ENCODE assay signal across 9 cellular contexts in the genomic region with DNA sequence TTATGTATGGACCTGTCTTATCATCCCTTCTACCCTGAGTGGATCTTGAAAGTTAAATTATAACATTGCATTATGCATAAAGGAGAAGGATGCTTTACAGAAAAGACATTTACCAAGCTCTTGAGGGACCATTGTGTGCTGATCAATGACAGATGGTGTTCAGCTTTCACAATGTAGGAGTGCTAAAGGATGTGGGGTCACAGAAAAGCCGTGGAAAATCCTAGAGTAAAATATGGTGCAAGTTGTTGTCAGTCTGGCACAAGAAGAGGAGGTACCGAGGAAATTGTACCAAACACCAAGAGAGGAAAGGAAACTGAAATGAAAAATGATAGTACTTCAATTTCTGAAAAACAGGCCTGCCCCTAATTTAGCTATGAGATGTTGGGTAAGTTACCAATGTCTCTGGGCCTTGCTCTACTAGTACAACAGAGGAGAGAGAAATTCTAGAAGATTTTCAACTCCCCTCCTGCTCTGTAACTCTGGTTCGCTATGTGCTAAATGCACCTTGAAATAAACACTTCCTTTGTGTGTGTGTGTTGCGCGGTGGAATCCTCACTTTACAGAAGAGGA.
DNase-seq lines count a peak whose midpoint lies in the region; ATAC-seq and TF ChIP-seq lines count a peak whose summit lies in the region.
"Had no signal": no experiment of that assay in that cellular context is flagged by ENCODE, and none has a peak within 500 bp of the region (broad histone marks: within the 10 kb centered on the region; RNA-seq: fewer than 3 reads in every experiment).

No MANE protein-coding gene starts in this region.

- no peaks in the 10 kb centered on the region for H3K9me3 Mint-ChIP-seq in activated T-helper 2 cell treated with anti-CD3 and anti-CD28 coated beads, Interferon-gamma antibody, Interleukin-2, Interleukin-4, amounts not matched to agents 10 μg/mL and 5 μg/mL and 100 μg/mL, durations not matched to agents 14 hours and 24 hours and 36 hours
- no peaks in the 10 kb centered on the region for H3K9me3 Mint-ChIP-seq in stimulated activated naive CD8-positive, alpha-beta T cell treated with anti-CD3 and anti-CD28 coated beads, Interleukin-15, amount 100 ng/mL, for 72 hours

- peak overlapping the region; percentile 69 for H3K27ac Mint-ChIP-seq in activated T-helper 2 cell treated with anti-CD3 and anti-CD28 coated beads, Interferon-gamma antibody, Interleukin-2, Interleukin-4, amounts not matched to agents 10 μg/mL and 5 μg/mL and 100 μg/mL, durations not matched to agents 14 hours and 24 hours and 36 hours
- peak overlapping the region; percentile 75 for H3K27ac Mint-ChIP-seq in stimulated activated naive CD8-positive, alpha-beta T cell treated with anti-CD3 and anti-CD28 coated beads, Interleukin-15, amount 100 ng/mL, for 72 hours

- no peak for TF ChIP-seq POLR2A in heart left ventricle (IDR thresholded peaks at IDR 0.05)

- H3K9me3 ChIP-seq in heart left ventricle = no peaks in the 10 kb centered on the region

- ATAC-seq in Right ventricle myocardium superior (ENCODE audit: poor library complexity) (peak; percentile 4), heart left ventricle (no peak), HG02759 (IDR thresholded peaks at IDR 0.05; ENCODE audit: unreplicated experiment) (peak; percentile 54)
- peak; percentile 48 for ATAC-seq in stimulated activated naive CD8-positive, alpha-beta T cell treated with anti-CD3 and anti-CD28 coated beads, Interleukin-15, amount 100 ng/mL, for 72 hours

- H3K4me3 ChIP-seq in heart left ventricle = no peak overlapping the region

- 66 to 78% (median 76%) methylated on average over 5 of the region's 5 CpGs for WGBS in heart left ventricle, 4 donors

- H3K27me3 Mint-ChIP-seq in activated T-helper 2 cell treated with anti-CD3 and anti-CD28 coated beads, Interferon-gamma antibody, Interleukin-2, Interleukin-4, amounts not matched to agents 10 μg/mL and 5 μg/mL and 100 μg/mL, durations not matched to agents 14 hours and 24 hours and 36 hours (ENCODE audit: low read depth) = peaks cover 1% of the 10 kb centered on the region
- no peaks in the 10 kb centered on the region for H3K27me3 Mint-ChIP-seq in stimulated activated naive CD8-positive, alpha-beta T cell treated with anti-CD3 and anti-CD28 coated beads, Interleukin-15, amount 100 ng/mL, for 72 hours

- H3K36me3 Mint-ChIP-seq in activated T-helper 2 cell treated with anti-CD3 and anti-CD28 coated beads, Interferon-gamma antibody, Interleukin-2, Interleukin-4, amounts not matched to agents 10 μg/mL and 5 μg/mL and 100 μg/mL, durations not matched to agents 14 hours and 24 hours and 36 hours (ENCODE audit: low read depth) = peaks cover 3% of the 10 kb centered on the region

- peak overlapping the region; percentile 14 for H3K4me3 Mint-ChIP-seq in activated T-helper 2 cell treated with anti-CD3 and anti-CD28 coated beads, Interferon-gamma antibody, Interleukin-2, Interleukin-4, amounts not matched to agents 10 μg/mL and 5 μg/mL and 100 μg/mL, durations not matched to agents 14 hours and 24 hours and 36 hours (ENCODE audit: low read depth)
- H3K4me3 Mint-ChIP-seq in stimulated activated naive CD8-positive, alpha-beta T cell treated with anti-CD3 and anti-CD28 coated beads, Interleukin-15, amount 100 ng/mL, for 72 hours = peak overlapping the region; percentile 2 to 22

- TF ChIP-seq CTCF in heart left ventricle (IDR thresholded peaks at IDR 0.05) = no peak

- intact Hi-C loops in Right ventricle myocardium superior (cut with DNase I) (loop anchor here (10.0 kb wide), 1 partner anchor 78 kb away; a partner anchor contains a TSS), heart left ventricle (cut with DNase I) (loop anchor here in 7 of 10 donors (5.0 to 10.0 kb wide), 5 partner anchors 52 to 171 kb away; a partner anchor contains a TSS)
- intact Hi-C loops in activated T-helper 2 cell treated with anti-CD3 and anti-CD28 coated beads, Interferon-gamma antibody, Interleukin-2, Interleukin-4, amounts not matched to agents 10 μg/mL and 5 μg/mL and 100 μg/mL, durations not matched to agents 14 hours and 24 hours and 36 hours (cut with micrococcal nuclease) = no loop called here

- H3K4me1 ChIP-seq in heart left ventricle = peaks cover 3 to 59% (median 28%) of the 10 kb centered on the region in 12 donors

- no peaks in the 10 kb centered on the region for H3K36me3 ChIP-seq in heart left ventricle

- peaks cover 32% of the 10 kb centered on the region for H3K4me1 Mint-ChIP-seq in activated T-helper 2 cell treated with anti-CD3 and anti-CD28 coated beads, Interferon-gamma antibody, Interleukin-2, Interleukin-4, amounts not matched to agents 10 μg/mL and 5 μg/mL and 100 μg/mL, durations not matched to agents 14 hours and 24 hours and 36 hours (ENCODE audit: low read depth)
- peaks cover 30% of the 10 kb centered on the region for H3K4me1 Mint-ChIP-seq in stimulated activated naive CD8-positive, alpha-beta T cell treated with anti-CD3 and anti-CD28 coated beads, Interleukin-15, amount 100 ng/mL, for 72 hours

- peak overlapping the region in 6 of 12 donors; percentile 10 to 65 (median 41) for H3K27ac ChIP-seq in heart left ventricle

- H3K27me3 ChIP-seq in heart left ventricle = no peaks in the 10 kb centered on the region

- DNase-seq in Right ventricle myocardium superior = no peak
- no peak for DNase-seq in heart left ventricle
- DNase-seq in activated T-helper 2 cell treated with anti-CD3 and anti-CD28 coated beads, Interferon-gamma antibody, Interleukin-2, Interleukin-4, amounts not matched to agents 10 μg/mL and 5 μg/mL and 100 μg/mL, durations not matched to agents 14 hours and 24 hours and 36 hours (ENCODE audit: low spot score) = no peak
- DNase-seq in stimulated activated naive CD8-positive, alpha-beta T cell treated with anti-CD3 and anti-CD28 coated beads, Interleukin-15, amount 100 ng/mL, for 72 hours = no peak
- DNase-seq in OCI-M2 (lab: John Stamatoyannopoulos, UW; ENCODE audit: unreplicated experiment) = no peak
- DNase-seq in effector CD8-positive, alpha-beta T cell (lab: John Stamatoyannopoulos, UW) = no peak
- DNase-seq in ecto neural progenitor cell (ENCODE audit: low spot score) = no peak
- DNase-seq: aorta had no signal

Comparison
In these comparisons a context has a peak if more than half of its experiments do, and no peak if none do; other contexts are left out.
1. ATAC-seq: peak in Right ventricle myocardium superior (single experiment), HG02759 (single experiment) and stimulated activated naive CD8-positive, alpha-beta T cell treated with anti-CD3 and anti-CD28 coated beads, Interleukin-15, amount 100 ng/mL, for 72 hours (single experiment); none in heart left ventricle (0 of 4).